7 cellular contexts compared by ENCODE assay signal in the genomic region with DNA sequence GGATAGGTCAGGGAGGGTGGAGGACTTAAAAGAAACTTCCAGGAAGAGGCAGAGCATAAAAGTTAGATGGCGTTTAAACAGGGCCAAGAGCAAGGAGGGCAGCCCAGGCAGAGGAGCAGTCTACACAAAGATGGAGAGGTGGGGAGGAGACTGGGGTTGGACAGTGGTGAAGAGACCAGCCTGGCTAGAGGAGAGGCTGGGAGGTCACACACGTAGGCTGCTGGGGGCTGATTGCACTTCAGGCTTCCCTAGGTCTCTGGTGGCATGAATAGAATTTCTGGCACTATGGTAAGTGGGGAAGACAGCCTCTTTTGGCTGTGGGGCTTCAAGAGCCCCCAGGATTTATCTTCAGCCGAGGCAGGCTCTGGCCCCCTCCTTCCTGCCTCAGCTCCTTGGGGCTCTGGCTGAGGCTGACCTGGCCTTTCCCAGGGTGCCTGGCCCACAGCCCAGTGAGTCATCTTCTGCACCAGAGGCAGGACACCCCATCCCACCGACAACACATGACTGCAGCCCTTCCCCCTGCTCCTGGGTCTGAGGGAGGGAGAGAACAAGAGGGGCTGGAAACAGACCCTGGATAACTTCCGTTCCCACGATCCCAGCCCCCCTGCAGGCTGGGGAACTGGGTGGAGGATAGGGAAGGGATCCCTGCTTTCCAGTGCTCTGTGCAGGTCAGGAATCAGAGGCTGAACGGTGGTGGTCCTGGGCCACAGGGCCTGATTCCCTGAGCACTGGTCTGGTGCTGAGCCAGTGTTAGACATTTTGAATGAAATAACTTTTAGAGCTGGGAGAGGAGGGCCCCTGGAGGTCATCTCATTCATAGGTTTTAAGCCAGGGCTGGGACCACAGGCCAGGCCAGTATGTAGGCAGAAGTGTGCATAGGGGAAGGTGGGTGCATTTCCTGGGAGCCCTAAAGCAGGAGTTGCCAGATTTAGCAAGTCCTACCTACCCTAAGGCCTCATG. TPM values are rescaled to one million over a fixed set of nuclear protein-coding genes. Genes with fewer than 3 reads are reported as not detected.
DNase-seq lines count a peak whose midpoint lies in the region; ATAC-seq and TF ChIP-seq lines count a peak whose summit lies in the region.

No MANE protein-coding gene starts in this region.

- intact Hi-C loops in mammary epithelial cell (cut with micrococcal nuclease), result loop anchor here (1.0 to 2.0 kb wide), 3 partner anchors 27 to 148 kb away; no protein-coding TSS in a partner anchor
- intact Hi-C loops in right lobe of liver (cut with DNase I), result no loop called here
- intact Hi-C loops in upper lobe of right lung (cut with DNase I), result no loop called here

- H3K79me2 ChIP-seq in mammary epithelial cell (ENCODE audit: insufficient read depth, low read length), result peaks cover 49% of the 10 kb centered on the region

- H3K4me3 ChIP-seq in mammary epithelial cell (replicated peaks in 1 of 3; ENCODE audit: insufficient read depth in 1 of 3, low read depth in 2 of 3, low read length in 3 of 3) (no peak overlapping the region), right lobe of liver (no peak overlapping the region), upper lobe of right lung (no peak overlapping the region)

- peak; percentile 64 for DNase-seq in mammary epithelial cell
- DNase-seq in right lobe of liver, result peak; percentile 70 to 81 (median 70)
- DNase-seq in upper lobe of right lung, result no peak
- no peak for DNase-seq in NCI-H345 treated with DMSO at 0.1 percent for 48 hours (lab: John Stamatoyannopoulos, UW; ENCODE audit: unreplicated experiment)

- dilution Hi-C loops in mammary epithelial cell (cut with HindIII; ENCODE audit: low sequenced_read_pairs), result loop anchor here (5.0 kb wide), 2 partner anchors 52 to 63 kb away; no protein-coding TSS in a partner anchor

- in situ Hi-C loops in mammary epithelial cell (cut with MboI; ENCODE audit: low sequenced_read_pairs in 2 of 2), result loop anchor here in 1 of 2 donors (5.0 kb wide), 1 partner anchor 32 kb away; no protein-coding TSS in a partner anchor

- TF ChIP-seq CTCF in mammary epithelial cell (conservative IDR thresholded peaks at IDR 0.05 in 1 of 2, IDR thresholded peaks at IDR 0.05 in 1 of 2; ENCODE audit: extremely low read depth in 1 of 2, insufficient read depth in 1 of 2, low read depth in 1 of 2, low read length in 2 of 2) (no peak), right lobe of liver (IDR thresholded peaks at IDR 0.05) (no peak), upper lobe of right lung (IDR thresholded peaks at IDR 0.05) (no peak)

- H3K27me3 ChIP-seq in mammary epithelial cell (ENCODE audit: insufficient read depth, low read length), result no peaks in the 10 kb centered on the region
- no peaks in the 10 kb centered on the region for H3K27me3 ChIP-seq in right lobe of liver
- no peaks in the 10 kb centered on the region for H3K27me3 ChIP-seq in upper lobe of right lung

- peaks cover 17% of the 10 kb centered on the region for H3K4me1 ChIP-seq in mammary epithelial cell (ENCODE audit: insufficient read depth, low read length)
- H3K4me1 ChIP-seq in right lobe of liver, result no peaks in the 10 kb centered on the region
- H3K4me1 ChIP-seq in upper lobe of right lung, result peaks cover 53% of the 10 kb centered on the region

- H4K20me1 ChIP-seq in mammary epithelial cell (ENCODE audit: insufficient read depth, low read length), result no peaks in the 10 kb centered on the region

- no peak for TF ChIP-seq POLR2A in right lobe of liver (IDR thresholded peaks at IDR 0.05)

- TF ChIP-seq EP300 in Ishikawa (IDR thresholded peaks at IDR 0.05; ENCODE audit: borderline replicate concordance), result peak; percentile 57; the same call in 1 of the 2 replicates

- H3K9me3 ChIP-seq in mammary epithelial cell (replicated peaks; ENCODE audit: insufficient read depth, low read length) (no peaks in the 10 kb centered on the region), right lobe of liver (no peaks in the 10 kb centered on the region), upper lobe of right lung (no peaks in the 10 kb centered on the region)

- no peaks in the 10 kb centered on the region for H3K36me3 ChIP-seq in mammary epithelial cell (ENCODE audit: insufficient read depth, low read length)
- H3K36me3 ChIP-seq in right lobe of liver, result no peaks in the 10 kb centered on the region
- H3K36me3 ChIP-seq in upper lobe of right lung, result no peaks in the 10 kb centered on the region

- no peak overlapping the region for H3K27ac ChIP-seq in mammary epithelial cell (ENCODE audit: insufficient read depth, low read depth, low read length)
- peak overlapping the region in 2 of 3 donors; percentile 10 to 49 for H3K27ac ChIP-seq in right lobe of liver
- H3K27ac ChIP-seq in upper lobe of right lung, result peak overlapping the region; percentile 55

- CTCF ChIA-PET in mammary epithelial cell (lab: Charles Lee; ENCODE audit: low non-redundant PET), result interaction anchor here (0.7 to 1.1 kb wide), 3 partner anchors 26 to 147 kb away, joined by 5 to 8 read pairs (median 6); no protein-coding TSS in a partner anchor

- H2AFZ ChIP-seq in mammary epithelial cell (ENCODE audit: low read depth, low read length), result no peak overlapping the region

- peak; percentile 55 to 76 (median 64) for ATAC-seq in right lobe of liver
- peak; percentile 33 for ATAC-seq in upper lobe of right lung
- no peak for ATAC-seq in GM19397 (IDR thresholded peaks at IDR 0.05; ENCODE audit: unreplicated experiment)
- no peak for ATAC-seq in GM19035 (IDR thresholded peaks at IDR 0.05; ENCODE audit: unreplicated experiment)

- no peak overlapping the region for H3K9ac ChIP-seq in mammary epithelial cell (ENCODE audit: insufficient read depth, low read length)

- WGBS in mammary epithelial cell (ENCODE audit: low coverage, missing lambda C conversion rate), result 30% methylated on average over 5 of the region's 7 CpGs
- WGBS in right lobe of liver (ENCODE audit: insufficient coverage, low coverage, low lambda C conversion rate, missing lambda C conversion rate), result 48% methylated on average over 4 of the region's 7 CpGs

- TF ChIP-seq RAD21 in Ishikawa (IDR thresholded peaks at IDR 0.05; ENCODE audit: low read depth), result no peak

- peak overlapping the region; percentile 17 for H3K4me2 ChIP-seq in mammary epithelial cell (ENCODE audit: insufficient read depth, low read depth, low read length)

- BruUV-seq in mammary epithelial cell (replicated peaks; lab: Mats Ljungman, UMichigan), result no TSS peak

TF ChIP-seq in Ishikawa, 13 proteins besides CTCF, POLR2A, EP300 and RAD21:
- peak; percentile 44; the same call in 1 of the 2 replicates for TF ChIP-seq ZBTB7A (IDR thresholded peaks at IDR 0.05; ENCODE audit: low read depth)
- peak; percentile 62 for TF ChIP-seq TCF12 (IDR thresholded peaks at IDR 0.05; ENCODE audit: low read depth)
- TF ChIP-seq CEBPB (IDR thresholded peaks at IDR 0.05), result no peak
- TF ChIP-seq, protein P1, sequence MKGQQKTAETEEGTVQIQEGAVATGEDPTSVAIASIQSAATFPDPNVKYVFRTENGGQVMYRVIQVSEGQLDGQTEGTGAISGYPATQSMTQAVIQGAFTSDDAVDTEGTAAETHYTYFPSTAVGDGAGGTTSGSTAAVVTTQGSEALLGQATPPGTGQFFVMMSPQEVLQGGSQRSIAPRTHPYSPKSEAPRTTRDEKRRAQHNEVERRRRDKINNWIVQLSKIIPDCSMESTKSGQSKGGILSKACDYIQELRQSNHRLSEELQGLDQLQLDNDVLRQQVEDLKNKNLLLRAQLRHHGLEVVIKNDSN (IDR thresholded peaks at IDR 0.05), result peak; percentile 59
- TF ChIP-seq EGR1 (IDR thresholded peaks at IDR 0.05), result no peak
- TF ChIP-seq NFIC (IDR thresholded peaks at IDR 0.05), result peak; percentile 87
- TF ChIP-seq TEAD4 (IDR thresholded peaks at IDR 0.05), result no peak
- TF ChIP-seq CREB1 (IDR thresholded peaks at IDR 0.05; ENCODE audit: low read depth), result no peak
- TF ChIP-seq TAF1 (IDR thresholded peaks at IDR 0.05; ENCODE audit: low read depth), result no peak
- TF ChIP-seq, protein P2, sequence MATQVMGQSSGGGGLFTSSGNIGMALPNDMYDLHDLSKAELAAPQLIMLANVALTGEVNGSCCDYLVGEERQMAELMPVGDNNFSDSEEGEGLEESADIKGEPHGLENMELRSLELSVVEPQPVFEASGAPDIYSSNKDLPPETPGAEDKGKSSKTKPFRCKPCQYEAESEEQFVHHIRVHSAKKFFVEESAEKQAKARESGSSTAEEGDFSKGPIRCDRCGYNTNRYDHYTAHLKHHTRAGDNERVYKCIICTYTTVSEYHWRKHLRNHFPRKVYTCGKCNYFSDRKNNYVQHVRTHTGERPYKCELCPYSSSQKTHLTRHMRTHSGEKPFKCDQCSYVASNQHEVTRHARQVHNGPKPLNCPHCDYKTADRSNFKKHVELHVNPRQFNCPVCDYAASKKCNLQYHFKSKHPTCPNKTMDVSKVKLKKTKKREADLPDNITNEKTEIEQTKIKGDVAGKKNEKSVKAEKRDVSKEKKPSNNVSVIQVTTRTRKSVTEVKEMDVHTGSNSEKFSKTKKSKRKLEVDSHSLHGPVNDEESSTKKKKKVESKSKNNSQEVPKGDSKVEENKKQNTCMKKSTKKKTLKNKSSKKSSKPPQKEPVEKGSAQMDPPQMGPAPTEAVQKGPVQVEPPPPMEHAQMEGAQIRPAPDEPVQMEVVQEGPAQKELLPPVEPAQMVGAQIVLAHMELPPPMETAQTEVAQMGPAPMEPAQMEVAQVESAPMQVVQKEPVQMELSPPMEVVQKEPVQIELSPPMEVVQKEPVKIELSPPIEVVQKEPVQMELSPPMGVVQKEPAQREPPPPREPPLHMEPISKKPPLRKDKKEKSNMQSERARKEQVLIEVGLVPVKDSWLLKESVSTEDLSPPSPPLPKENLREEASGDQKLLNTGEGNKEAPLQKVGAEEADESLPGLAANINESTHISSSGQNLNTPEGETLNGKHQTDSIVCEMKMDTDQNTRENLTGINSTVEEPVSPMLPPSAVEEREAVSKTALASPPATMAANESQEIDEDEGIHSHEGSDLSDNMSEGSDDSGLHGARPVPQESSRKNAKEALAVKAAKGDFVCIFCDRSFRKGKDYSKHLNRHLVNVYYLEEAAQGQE (IDR thresholded peaks at IDR 0.05; ENCODE audit: low read depth), result no peak
- TF ChIP-seq FOXM1 (IDR thresholded peaks at IDR 0.05; ENCODE audit: borderline replicate concordance, low read depth), result no peak
- TF ChIP-seq YY1 (IDR thresholded peaks at IDR 0.05; ENCODE audit: low read depth), result no peak
- TF ChIP-seq, protein P3, sequence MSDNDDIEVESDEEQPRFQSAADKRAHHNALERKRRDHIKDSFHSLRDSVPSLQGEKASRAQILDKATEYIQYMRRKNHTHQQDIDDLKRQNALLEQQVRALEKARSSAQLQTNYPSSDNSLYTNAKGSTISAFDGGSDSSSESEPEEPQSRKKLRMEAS (IDR thresholded peaks at IDR 0.05), result 0 out of 2 replicates have a peak, but pooled peaks have one; percentile 28

RNA-seq across cellular contexts. Expression of a gene that starts 26.4 kb away (rescaled TPM):
- 10 to 100 TPM; 19.5 to 25.4 TPM for total RNA-seq in mammary epithelial cell
- polyA plus RNA-seq in mammary epithelial cell, result 12.1 TPM
- polyA minus RNA-seq in mammary epithelial cell, result 17.2 TPM
- 1 to 10 TPM; 4.6 to 7.3 (median 5.4) TPM for total RNA-seq in right lobe of liver
- total RNA-seq in upper lobe of right lung, result 74.5 TPM

RNA-seq across cellular contexts. Expression of a gene that starts 41.7 kb away (rescaled TPM):
- total RNA-seq in mammary epithelial cell (10 to 100 TPM in 1 of 2 donors, 1 to 10 TPM in 1; 4.5 to 10.2 TPM), right lobe of liver (1 to 10 TPM in 5 of 6 experiments, under 1 TPM in 1; 0.81 to 5.4 (median 1.6) TPM), upper lobe of right lung (11.7 TPM)
- 5.1 TPM for polyA plus RNA-seq in mammary epithelial cell
- polyA minus RNA-seq in mammary epithelial cell, result 8.6 TPM

Comparison
In these comparisons a context has a peak if more than half of its experiments do, and no peak if none do; other contexts are left out.
1. DNase-seq: peak in mammary epithelial cell (single experiment) and right lobe of liver (3 of 3); none in upper lobe of right lung (single experiment) and NCI-H345 treated with DMSO at 0.1 percent for 48 hours (single experiment).
2. ATAC-seq: peak in right lobe of liver (4 of 4) and upper lobe of right lung (single experiment); none in GM19397 (single experiment) and GM19035 (single experiment).